Comparison of ENCODE assay signal across 8 cellular contexts in genomic region chr1:59976194-59977074, GRCh38. TPM values are rescaled to one million over a fixed set of nuclear protein-coding genes. Genes with fewer than 3 reads are reported as not detected.
DNase-seq lines count a peak whose midpoint lies in the region; FAIRE-seq and TF ChIP-seq lines count a peak whose summit lies in the region.

No MANE protein-coding gene starts in this region.

- H3K9me3 Mint-ChIP-seq in activated T-cell treated with anti-CD3 and anti-CD28 coated beads, Interleukin-2, amount 50 U/mL, for 24 hours, result no peaks in the 10 kb centered on the region

- H3K4me3 ChIP-seq in fibroblast of villous mesenchyme (ENCODE audit: low read depth, low read length), result no peak overlapping the region
- H3K4me3 ChIP-seq in neutrophil (ENCODE audit: low read depth in 1 of 2, low read length in 1 of 2), result no peak overlapping the region

- DNase-seq in activated gamma-delta T cell treated with Interleukin-2 at 50 U/mL for 16 hours (peak; percentile 31), activated gamma-delta T cell (lab: John Stamatoyannopoulos, UW) (no peak), HT1080 (ENCODE audit: low read depth) (peak; percentile 31), NOMO-1 (lab: John Stamatoyannopoulos, UW; ENCODE audit: unreplicated experiment in 2 of 2) (peak; percentile 17), fibroblast of villous mesenchyme (ENCODE audit: low read depth) (peak; percentile 57), urothelium cell line (ENCODE audit: low spot score) (peak; percentile 74)
- peak; percentile 64 for DNase-seq in activated T-cell treated with anti-CD3 and anti-CD28 coated beads, Interleukin-2, amount 50 U/mL, for 24 hours

- peaks cover 14% of the 10 kb centered on the region for H3K27me3 ChIP-seq in neutrophil

- TF ChIP-seq CTCF in fibroblast of villous mesenchyme (IDR thresholded peaks at IDR 0.05; ENCODE audit: insufficient read depth, low read depth, low read length) (peak; percentile 88), neutrophil (IDR thresholded peaks at IDR 0.05) (peak; percentile 51)

- no peak overlapping the region for H3K27ac ChIP-seq in neutrophil

- peak; percentile 20 for FAIRE-seq in urothelium cell line (lab: Jason Lieb, UNC)

- peaks cover 3% of the 10 kb centered on the region for H3K4me1 Mint-ChIP-seq in activated T-cell treated with anti-CD3 and anti-CD28 coated beads, Interleukin-2, amount 50 U/mL, for 24 hours (ENCODE audit: low read depth)

- H3K27me3 Mint-ChIP-seq in activated T-cell treated with anti-CD3 and anti-CD28 coated beads, Interleukin-2, amount 50 U/mL, for 24 hours, result peaks cover 29% of the 10 kb centered on the region

- peaks cover 11 to 22% of the 10 kb centered on the region in 2 experiments for H3K4me1 ChIP-seq in neutrophil (ENCODE audit: control insufficient read depth in 1 of 2, insufficient read depth in 1 of 2, low read depth in 1 of 2, low read length in 1 of 2)

- no peaks in the 10 kb centered on the region for H3K36me3 ChIP-seq in neutrophil

- H3K9me3 ChIP-seq in neutrophil, result no peaks in the 10 kb centered on the region

- H3K4me3 Mint-ChIP-seq in activated T-cell treated with anti-CD3 and anti-CD28 coated beads, Interleukin-2, amount 50 U/mL, for 24 hours, result no peak overlapping the region

- H3K36me3 Mint-ChIP-seq in activated T-cell treated with anti-CD3 and anti-CD28 coated beads, Interleukin-2, amount 50 U/mL, for 24 hours (ENCODE audit: low read depth), result no peaks in the 10 kb centered on the region

- H3K27ac Mint-ChIP-seq in activated T-cell treated with anti-CD3 and anti-CD28 coated beads, Interleukin-2, amount 50 U/mL, for 24 hours, result no peak overlapping the region

RNA-seq across cellular contexts. Expression of gene CYP2J2, which starts 49.9 kb away (rescaled TPM):
- total RNA-seq in HT1080 (2014; rRNA removed; shearing (Covaris generic)), result 1.5 TPM in 2 replicates
- 3.6 and 4.3 TPM in 2 replicates for polyA plus RNA-seq in HT1080 (2015; cell fraction: cytosol; rRNA removed)
- polyA plus RNA-seq in HT1080 (2015; cell fraction: nucleus; rRNA removed), result 9.3 and 10.5 TPM in 2 replicates
- under 0.01 TPM in 1 of 2 replicates, not detected in the other for total RNA-seq in fibroblast of villous mesenchyme
